14 cellular contexts compared by ENCODE assay signal in the genomic region with DNA sequence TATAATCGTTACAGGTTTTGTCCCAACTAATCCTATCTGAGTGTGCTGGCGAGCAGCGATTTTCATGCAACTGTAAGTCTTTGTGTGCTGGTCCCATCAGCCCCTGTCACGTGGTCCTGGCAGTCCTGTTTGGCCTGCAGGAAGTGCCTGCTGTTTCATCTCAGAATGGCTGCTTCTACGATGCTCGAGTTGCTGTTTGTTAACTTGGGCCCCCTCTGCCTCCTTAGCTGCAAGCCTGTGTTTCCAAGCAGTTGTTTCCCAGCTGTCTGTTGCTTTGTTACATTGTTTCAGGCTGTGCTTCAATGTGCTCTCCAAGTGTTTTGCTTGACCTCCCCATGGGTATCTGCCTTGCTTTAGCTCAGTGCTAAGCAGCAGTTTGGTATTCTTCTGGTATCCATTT. TPM values are rescaled to one million over a fixed set of nuclear protein-coding genes. Genes with fewer than 3 reads are reported as not detected.
A peak's percentile ranks its signal among the peaks of the same experiment; 100 is the strongest.
DNase-seq lines count a peak whose midpoint lies in the region; ATAC-seq, FAIRE-seq and TF ChIP-seq lines count a peak whose summit lies in the region.
"Had no signal": no experiment of that assay in that cellular context is flagged by ENCODE, and none has a peak within 500 bp of the region (broad histone marks: within the 10 kb centered on the region; RNA-seq: fewer than 3 reads in every experiment).

No MANE protein-coding gene starts in this region.

- no peak overlapping the region for H2AFZ ChIP-seq in HepG2 (ENCODE audit: low read length)
- H2AFZ ChIP-seq in neuron (ENCODE audit: low read depth, low read length): no peak overlapping the region

- H3K27me3 ChIP-seq in HepG2 (ENCODE audit: control insufficient read depth in 1 of 2, insufficient read depth in 2 of 2, low read length in 2 of 2) (no peaks in the 10 kb centered on the region), right lobe of liver (no peaks in the 10 kb centered on the region), heart right ventricle (no peaks in the 10 kb centered on the region), neuron (ENCODE audit: insufficient read depth, low read length) (no peaks in the 10 kb centered on the region)
- H3K27me3 ChIP-seq: left lung had no signal

- no peak for TF ChIP-seq POLR2A in HepG2 (IDR thresholded peaks at IDR 0.05; ENCODE audit: insufficient read depth in 1 of 2, low read depth in 2 of 2, low read length in 2 of 2)
- no peak for TF ChIP-seq POLR2A in right lobe of liver (IDR thresholded peaks at IDR 0.05)

- ATAC-seq in HepG2 (peak; percentile 48; the same call in 2 of the 3 replicates), right lobe of liver (no peak), heart right ventricle (peak in 6 of 8 donors; percentile 53 to 86 (median 70)), HG03469 (IDR thresholded peaks at IDR 0.05; ENCODE audit: unreplicated experiment) (no peak)
- ATAC-seq: left lung, Panc1 had no signal

- in situ Hi-C loops in HepG2 (cut with HindIII; ENCODE audit: extremely low pct_ligation_motif_present, low pct_unique_long_range_greater_than_20kb): no loop called here

- H3K4me1 ChIP-seq in HepG2 (ENCODE audit: insufficient read depth, low read length): no peaks in the 10 kb centered on the region
- no peaks in the 10 kb centered on the region for H3K4me1 ChIP-seq in right lobe of liver
- H3K4me1 ChIP-seq in heart right ventricle: peaks cover 0 to 10% (median 0%) of the 10 kb centered on the region in 9 donors
- H3K4me1 ChIP-seq in neuron (ENCODE audit: insufficient read depth, low read length): peaks cover 25% of the 10 kb centered on the region
- H3K4me1 ChIP-seq: left lung had no signal

- H3K79me2 ChIP-seq in HepG2 (ENCODE audit: insufficient read depth, low read length): no peaks in the 10 kb centered on the region

- H3K9me3 ChIP-seq in HepG2 (ENCODE audit: low read length) (no peaks in the 10 kb centered on the region), right lobe of liver (no peaks in the 10 kb centered on the region), heart right ventricle (peaks cover 0 to 3% (median 0%) of the 10 kb centered on the region in 11 donors), neuron (ENCODE audit: low read length) (peaks cover 2% of the 10 kb centered on the region)
- H3K9me3 ChIP-seq: left lung had no signal

- TF ChIP-seq RAD21 in HepG2 (CRISPR knock-in tag; IDR thresholded peaks at IDR 0.05): no peak

- H3K9ac ChIP-seq in HepG2 (ENCODE audit: insufficient read depth, low read depth, low read length): no peak overlapping the region

- TF ChIP-seq EP300 in HepG2 (IDR thresholded peaks at IDR 0.05; ENCODE audit: low read depth in 2 of 2, low read length in 2 of 2) (no peak), HepG2 (CRISPR knock-in tag; IDR thresholded peaks at IDR 0.05; ENCODE audit: borderline replicate concordance) (no peak)

- H4K20me1 ChIP-seq in HepG2 (ENCODE audit: insufficient read depth, low read length): no peaks in the 10 kb centered on the region

- DNase-seq in HepG2 (ENCODE audit: low spot score): no peak
- DNase-seq in right lobe of liver: no peak
- DNase-seq in heart right ventricle: peak in 1 of 2 donors; percentile 25
- no peak for DNase-seq in central memory CD4-positive, alpha-beta T cell
- DNase-seq in activated CD4-positive, alpha-beta T cell treated with anti-CD3 and anti-CD28 coated beads, Interleukin-2, amount 50 U/mL, for 48 hours: no peak
- DNase-seq in activated gamma-delta T cell (lab: John Stamatoyannopoulos, UW): no peak
- DNase-seq: amniotic stem cell, erythroblast, left lung, NCI-H1694 treated with DMSO at 0.1 percent for 48 hours had no signal

- FAIRE-seq in HepG2 (lab: Jason Lieb, UNC): no peak
- FAIRE-seq: TTC549 had no signal

- TF ChIP-seq CTCF in HepG2 (CRISPR knock-in tag; IDR thresholded peaks at IDR 0.05): no peak
- no peak for TF ChIP-seq CTCF in right lobe of liver (IDR thresholded peaks at IDR 0.05)
- TF ChIP-seq CTCF in heart right ventricle (IDR thresholded peaks at IDR 0.05): no peak

- POLR2A ChIA-PET in HepG2 (lab: Yijun Ruan, JAX): no interaction called here

- H3K36me3 ChIP-seq in HepG2 (replicated peaks in 1 of 2; ENCODE audit: control insufficient read depth in 1 of 2, insufficient read depth in 2 of 2, low read length in 2 of 2) (no peaks in the 10 kb centered on the region), right lobe of liver (no peaks in the 10 kb centered on the region), heart right ventricle (no peaks in the 10 kb centered on the region), neuron (ENCODE audit: insufficient read depth, low read length) (peaks cover 14% of the 10 kb centered on the region)
- H3K36me3 ChIP-seq: left lung had no signal

- intact Hi-C loops in HepG2 (cut with micrococcal nuclease; ENCODE audit: unreplicated experiment) (no loop called here), right lobe of liver (cut with DNase I) (no loop called here), heart right ventricle (cut with DNase I) (no loop called here)

- CTCF ChIA-PET in HepG2 (lab: Yijun Ruan, JAX; ENCODE audit: low intra/inter-chr PET ratio, low total read pairs): no interaction called here

- 0% methylated on average over 3 of the region's 6 CpGs for WGBS in HepG2 (ENCODE audit: low lambda C conversion rate)
- 55% methylated on average over 6 of the region's 6 CpGs for WGBS in right lobe of liver (ENCODE audit: insufficient coverage, low coverage, low lambda C conversion rate, missing lambda C conversion rate)
- 42 to 44% methylated on average over 6 of the region's 6 CpGs for WGBS in heart right ventricle, 2 donors

- BruUV-seq in HepG2 (replicated peaks; lab: Mats Ljungman, UMichigan): no TSS peak

- H3K27ac ChIP-seq in HepG2 (ENCODE audit: extremely low read length, insufficient read depth, low read length) (no peak overlapping the region), right lobe of liver (no peak overlapping the region), heart right ventricle (peak overlapping the region in 1 of 10 donors; percentile 7)
- H3K27ac ChIP-seq: left lung had no signal

- no peak overlapping the region for H3K4me3 ChIP-seq in HepG2 (replicated peaks in 1 of 3; ENCODE audit: insufficient read depth in 1 of 3, low read depth in 2 of 3, low read length in 3 of 3)
- no peak overlapping the region for H3K4me3 ChIP-seq in right lobe of liver
- no peak overlapping the region for H3K4me3 ChIP-seq in heart right ventricle
- H3K4me3 ChIP-seq in neuron (ENCODE audit: low read length): peak overlapping the region; percentile 31
- H3K4me3 ChIP-seq: left lung had no signal

- H3K4me2 ChIP-seq in HepG2 (ENCODE audit: low read depth, low read length): peak overlapping the region; percentile 6; the same call in 1 of the 2 replicates

TF ChIP-seq in HepG2, 621 proteins besides CTCF, POLR2A, EP300 and RAD21 (continues in another document):
- TF ChIP-seq TAF1 (CRISPR knock-in tag; IDR thresholded peaks at IDR 0.05): no peak
- TF ChIP-seq, protein P1, sequence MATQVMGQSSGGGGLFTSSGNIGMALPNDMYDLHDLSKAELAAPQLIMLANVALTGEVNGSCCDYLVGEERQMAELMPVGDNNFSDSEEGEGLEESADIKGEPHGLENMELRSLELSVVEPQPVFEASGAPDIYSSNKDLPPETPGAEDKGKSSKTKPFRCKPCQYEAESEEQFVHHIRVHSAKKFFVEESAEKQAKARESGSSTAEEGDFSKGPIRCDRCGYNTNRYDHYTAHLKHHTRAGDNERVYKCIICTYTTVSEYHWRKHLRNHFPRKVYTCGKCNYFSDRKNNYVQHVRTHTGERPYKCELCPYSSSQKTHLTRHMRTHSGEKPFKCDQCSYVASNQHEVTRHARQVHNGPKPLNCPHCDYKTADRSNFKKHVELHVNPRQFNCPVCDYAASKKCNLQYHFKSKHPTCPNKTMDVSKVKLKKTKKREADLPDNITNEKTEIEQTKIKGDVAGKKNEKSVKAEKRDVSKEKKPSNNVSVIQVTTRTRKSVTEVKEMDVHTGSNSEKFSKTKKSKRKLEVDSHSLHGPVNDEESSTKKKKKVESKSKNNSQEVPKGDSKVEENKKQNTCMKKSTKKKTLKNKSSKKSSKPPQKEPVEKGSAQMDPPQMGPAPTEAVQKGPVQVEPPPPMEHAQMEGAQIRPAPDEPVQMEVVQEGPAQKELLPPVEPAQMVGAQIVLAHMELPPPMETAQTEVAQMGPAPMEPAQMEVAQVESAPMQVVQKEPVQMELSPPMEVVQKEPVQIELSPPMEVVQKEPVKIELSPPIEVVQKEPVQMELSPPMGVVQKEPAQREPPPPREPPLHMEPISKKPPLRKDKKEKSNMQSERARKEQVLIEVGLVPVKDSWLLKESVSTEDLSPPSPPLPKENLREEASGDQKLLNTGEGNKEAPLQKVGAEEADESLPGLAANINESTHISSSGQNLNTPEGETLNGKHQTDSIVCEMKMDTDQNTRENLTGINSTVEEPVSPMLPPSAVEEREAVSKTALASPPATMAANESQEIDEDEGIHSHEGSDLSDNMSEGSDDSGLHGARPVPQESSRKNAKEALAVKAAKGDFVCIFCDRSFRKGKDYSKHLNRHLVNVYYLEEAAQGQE (IDR thresholded peaks at IDR 0.05; ENCODE audit: borderline replicate concordance in 1 of 2, low read depth in 1 of 2, low read length in 2 of 2): no peak

RNA-seq across cellular contexts. Expression of a gene that starts 21.8 kb away (rescaled TPM):
- total RNA-seq in HepG2 (2016; rRNA removed; fragmentation: Illumina TruSeq; extraction: Trizol) (0.25 and 0.55 TPM in 2 replicates), right lobe of liver (1 to 10 TPM in 2 of 6 experiments, under 1 TPM in 4; 0.74 to 1.9 (median 0.96) TPM), heart right ventricle (1 to 10 TPM; 1.6 to 4.4 (median 2.7) TPM)
- total RNA-seq in HepG2 (2016; cell fraction: cytosol; rRNA removed; fragmentation: Illumina TruSeq; extraction: Trizol; ENCODE audit: low read depth): 0.91 and 1.2 TPM in 2 replicates
- total RNA-seq in HepG2 (2016; cell fraction: insoluble cytoplasmic fraction; rRNA removed; fragmentation: Illumina TruSeq; extraction: Trizol): 0.42 and 0.65 TPM in 2 replicates
- 0.48 and 0.59 TPM in 2 replicates for total RNA-seq in HepG2 (2016; cell fraction: membrane; rRNA removed; fragmentation: Illumina TruSeq; extraction: Trizol)
- 1.6 and 1.8 TPM in 2 replicates for total RNA-seq in HepG2 (2016; cell fraction: nucleus; rRNA removed; fragmentation: Illumina TruSeq; extraction: Trizol)
- polyA plus RNA-seq in HepG2 (2011; rRNA removed) (0.63 and 0.76 TPM in 2 replicates), heart right ventricle (1 to 10 TPM; 1.8 TPM)
- polyA plus RNA-seq in HepG2 (2011; cell fraction: cytosol; rRNA removed): 0.25 and 0.50 TPM in 2 replicates
- 2.6 and 2.8 TPM in 2 replicates for polyA plus RNA-seq in HepG2 (2011; cell fraction: nucleus; rRNA removed)
- polyA plus RNA-seq in HepG2 (2012): 0.28 and 0.37 TPM in 2 replicates
- polyA plus RNA-seq in HepG2 (2016; cell fraction: cytosol; fragmentation: Illumina TruSeq; extraction: Trizol; ENCODE audit: low read depth): 0.02 and 0.08 TPM in 2 replicates
- 0.17 and 0.21 TPM in 2 replicates for polyA plus RNA-seq in HepG2 (2016; cell fraction: insoluble cytoplasmic fraction; fragmentation: Illumina TruSeq; extraction: Trizol; ENCODE audit: low read depth)
- 0.06 TPM in 1 of 2 replicates, not detected in the other for polyA plus RNA-seq in HepG2 (2016; cell fraction: membrane; fragmentation: Illumina TruSeq; extraction: Trizol; ENCODE audit: low read depth)
- 0.47 and 0.68 TPM in 2 replicates for polyA plus RNA-seq in HepG2 (2016; cell fraction: nucleus; fragmentation: Illumina TruSeq; extraction: Trizol; ENCODE audit: insufficient read depth, low read depth)
- polyA minus RNA-seq in HepG2 (2011; rRNA and poly(A)+ RNA removed; ENCODE audit: low replicate concordance): 1.3 and 5.8 TPM in 2 replicates
- 0.62 and 0.69 TPM in 2 replicates for polyA minus RNA-seq in HepG2 (2011; cell fraction: cytosol; rRNA and poly(A)+ RNA removed)
- polyA minus RNA-seq in HepG2 (2011; cell fraction: nucleus; rRNA and poly(A)+ RNA removed): 2.1 and 2.8 TPM in 2 replicates

Comparison
In these comparisons a context has a peak if more than half of its experiments do, and no peak if none do; other contexts are left out.
1. ATAC-seq: peak in HepG2 (single experiment) and heart right ventricle (6 of 8); none in right lobe of liver (0 of 4) and HG03469 (single experiment).